In the genomic region with DNA sequence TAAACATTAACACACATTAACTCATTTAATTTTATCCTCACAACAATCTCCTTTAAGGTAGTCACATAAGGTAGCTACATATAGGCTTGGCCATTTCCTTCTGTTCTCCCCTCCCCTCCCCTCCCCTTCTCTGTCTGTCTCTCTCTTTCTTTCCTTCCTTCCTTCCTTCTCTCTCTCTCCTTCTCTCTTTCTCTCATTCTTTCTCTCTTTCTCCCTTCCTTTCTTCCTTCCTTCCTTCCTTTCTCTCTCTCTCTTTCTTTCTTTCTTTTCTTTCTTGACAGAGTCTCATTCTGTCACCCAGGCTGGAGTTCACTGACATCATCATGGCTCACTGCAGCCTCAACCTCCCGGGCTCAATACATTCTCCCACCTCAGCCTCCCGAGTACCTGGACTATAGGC, we compare ENCODE assay signal across 2 cellular contexts.
TF ChIP-seq lines count a peak whose summit lies in the region.

No MANE protein-coding gene starts in this region.

TF ChIP-seq in A549, 52 proteins besides CTCF, POLR2A, EP300 and RAD21 (continued from another document):
- TF ChIP-seq ZNF302 (CRISPR knock-in tag; IDR thresholded peaks at IDR 0.05) (no peak), SMC3 (IDR thresholded peaks at IDR 0.05) (no peak), MYC (IDR thresholded peaks at IDR 0.05; ENCODE audit: borderline replicate concordance, low read length) (no peak)
- TF ChIP-seq, protein P1, sequence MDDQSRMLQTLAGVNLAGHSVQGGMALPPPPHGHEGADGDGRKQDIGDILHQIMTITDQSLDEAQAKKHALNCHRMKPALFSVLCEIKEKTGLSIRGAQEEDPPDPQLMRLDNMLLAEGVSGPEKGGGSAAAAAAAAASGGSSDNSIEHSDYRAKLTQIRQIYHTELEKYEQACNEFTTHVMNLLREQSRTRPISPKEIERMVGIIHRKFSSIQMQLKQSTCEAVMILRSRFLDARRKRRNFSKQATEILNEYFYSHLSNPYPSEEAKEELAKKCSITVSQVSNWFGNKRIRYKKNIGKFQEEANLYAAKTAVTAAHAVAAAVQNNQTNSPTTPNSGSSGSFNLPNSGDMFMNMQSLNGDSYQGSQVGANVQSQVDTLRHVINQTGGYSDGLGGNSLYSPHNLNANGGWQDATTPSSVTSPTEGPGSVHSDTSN (IDR thresholded peaks at IDR 0.05): no peak

TF ChIP-seq in K562, 482 proteins besides CTCF, POLR2A, EP300 and RAD21:
- TF ChIP-seq, protein P2, sequence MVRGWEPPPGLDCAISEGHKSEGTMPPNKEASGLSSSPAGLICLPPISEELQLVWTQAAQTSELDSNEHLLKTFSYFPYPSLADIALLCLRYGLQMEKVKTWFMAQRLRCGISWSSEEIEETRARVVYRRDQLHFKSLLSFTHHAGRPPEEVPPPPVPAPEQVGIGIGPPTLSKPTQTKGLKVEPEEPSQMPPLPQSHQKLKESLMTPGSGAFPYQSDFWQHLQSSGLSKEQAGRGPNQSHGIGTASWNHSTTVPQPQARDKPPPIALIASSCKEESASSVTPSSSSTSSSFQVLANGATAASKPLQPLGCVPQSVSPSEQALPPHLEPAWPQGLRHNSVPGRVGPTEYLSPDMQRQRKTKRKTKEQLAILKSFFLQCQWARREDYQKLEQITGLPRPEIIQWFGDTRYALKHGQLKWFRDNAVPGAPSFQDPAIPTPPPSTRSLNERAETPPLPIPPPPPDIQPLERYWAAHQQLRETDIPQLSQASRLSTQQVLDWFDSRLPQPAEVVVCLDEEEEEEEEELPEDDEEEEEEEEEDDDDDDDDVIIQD (CRISPR knock-in tag; IDR thresholded peaks at IDR 0.05): no peak
- TF ChIP-seq, protein P3, sequence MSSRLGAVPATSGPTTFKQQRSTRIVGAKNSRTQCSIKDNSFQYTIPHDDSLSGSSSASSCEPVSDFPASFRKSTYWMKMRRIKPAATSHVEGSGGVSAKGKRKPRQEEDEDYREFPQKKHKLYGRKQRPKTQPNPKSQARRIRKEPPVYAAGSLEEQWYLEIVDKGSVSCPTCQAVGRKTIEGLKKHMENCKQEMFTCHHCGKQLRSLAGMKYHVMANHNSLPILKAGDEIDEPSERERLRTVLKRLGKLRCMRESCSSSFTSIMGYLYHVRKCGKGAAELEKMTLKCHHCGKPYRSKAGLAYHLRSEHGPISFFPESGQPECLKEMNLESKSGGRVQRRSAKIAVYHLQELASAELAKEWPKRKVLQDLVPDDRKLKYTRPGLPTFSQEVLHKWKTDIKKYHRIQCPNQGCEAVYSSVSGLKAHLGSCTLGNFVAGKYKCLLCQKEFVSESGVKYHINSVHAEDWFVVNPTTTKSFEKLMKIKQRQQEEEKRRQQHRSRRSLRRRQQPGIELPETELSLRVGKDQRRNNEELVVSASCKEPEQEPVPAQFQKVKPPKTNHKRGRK (tag; IDR thresholded peaks at IDR 0.05): peak; percentile 31; the same call in 1 of the 2 replicates
TF ChIP-seq in K562: peak in this region for 1.
